ENCODE assay signal across 1 cellular context in the genomic region with DNA sequence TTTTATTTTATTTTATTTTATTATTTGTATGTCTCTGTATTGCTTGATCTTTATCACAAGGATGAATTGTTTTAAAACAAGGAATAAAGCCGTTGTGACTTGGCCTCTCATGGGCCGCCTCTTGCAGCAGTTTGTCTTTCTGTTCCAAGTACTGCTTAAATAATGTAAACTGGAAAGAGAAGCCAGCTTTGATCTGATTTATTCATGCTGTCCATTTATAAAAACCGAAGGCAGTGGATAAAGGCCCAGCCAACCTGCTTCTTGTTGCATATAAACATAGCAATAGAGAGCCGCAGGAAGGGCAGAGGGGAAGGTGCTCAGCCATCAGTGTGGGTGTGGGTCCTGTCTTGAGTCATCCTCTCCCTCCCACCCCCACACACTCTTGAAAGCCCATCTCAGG.
TF ChIP-seq lines count a peak whose summit lies in the region.

No MANE protein-coding gene starts in this region.

TF ChIP-seq in IMR-90, 13 proteins besides CTCF, POLR2A, EP300 and RAD21 (continued from another document):
- TF ChIP-seq, protein P1, sequence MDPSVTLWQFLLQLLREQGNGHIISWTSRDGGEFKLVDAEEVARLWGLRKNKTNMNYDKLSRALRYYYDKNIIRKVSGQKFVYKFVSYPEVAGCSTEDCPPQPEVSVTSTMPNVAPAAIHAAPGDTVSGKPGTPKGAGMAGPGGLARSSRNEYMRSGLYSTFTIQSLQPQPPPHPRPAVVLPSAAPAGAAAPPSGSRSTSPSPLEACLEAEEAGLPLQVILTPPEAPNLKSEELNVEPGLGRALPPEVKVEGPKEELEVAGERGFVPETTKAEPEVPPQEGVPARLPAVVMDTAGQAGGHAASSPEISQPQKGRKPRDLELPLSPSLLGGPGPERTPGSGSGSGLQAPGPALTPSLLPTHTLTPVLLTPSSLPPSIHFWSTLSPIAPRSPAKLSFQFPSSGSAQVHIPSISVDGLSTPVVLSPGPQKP (IDR thresholded peaks at IDR 0.05; ENCODE audit: borderline replicate concordance, low read depth, low read length): no peak
- TF ChIP-seq MXI1 (IDR thresholded peaks at IDR 0.05; ENCODE audit: borderline replicate concordance, low read depth, low read length) (no peak), RCOR1 (IDR thresholded peaks at IDR 0.05; ENCODE audit: insufficient replicate concordance, low read length) (no peak), MAZ (IDR thresholded peaks at IDR 0.05; ENCODE audit: borderline replicate concordance, low read depth, low read length) (no peak), RFX5 (IDR thresholded peaks at IDR 0.05; ENCODE audit: low read depth, low read length) (no peak), BHLHE40 (IDR thresholded peaks at IDR 0.05; ENCODE audit: low read depth, low read length) (no peak), SMC3 (IDR thresholded peaks at IDR 0.05; ENCODE audit: low read depth, low read length) (no peak), MAFK (IDR thresholded peaks at IDR 0.05; ENCODE audit: low read depth, low read length) (no peak), CHD1 (IDR thresholded peaks at IDR 0.05; ENCODE audit: low read depth, low read length) (no peak)
TF ChIP-seq in IMR-90: peak in this region for 0.
